Comparison of ENCODE assay signal across 15 cellular contexts in the genomic region with DNA sequence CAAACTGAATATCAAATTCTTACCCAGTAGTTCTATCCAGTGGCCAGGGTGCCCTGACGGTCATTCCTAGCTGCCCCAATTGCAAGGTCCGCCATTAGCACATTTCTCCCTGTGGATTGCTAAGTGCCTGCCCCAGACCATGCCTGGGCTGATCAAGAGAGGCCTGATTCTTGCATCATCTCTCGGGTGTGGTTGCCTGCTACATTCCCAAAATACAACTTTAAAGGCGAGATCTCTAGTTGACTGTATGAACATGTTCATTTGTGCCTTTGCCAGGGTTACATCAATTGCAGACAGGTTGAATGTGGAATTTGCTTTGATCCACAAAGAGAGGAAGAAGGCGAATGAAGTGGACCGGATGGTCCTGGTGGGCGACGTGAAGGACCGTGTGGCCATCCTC. TPM values are rescaled to one million over a fixed set of nuclear protein-coding genes. Genes with fewer than 3 reads are reported as not detected.
"Had no signal": no experiment of that assay in that cellular context is flagged by ENCODE, and none has a peak within 500 bp of the region (broad histone marks: within the 10 kb centered on the region; RNA-seq: fewer than 3 reads in every experiment).

No MANE protein-coding gene starts in this region.

- DNase-seq: activated CD8-positive, alpha-beta memory T cell treated with anti-CD3 and anti-CD28 coated beads, Interleukin-2, amount 50 U/mL, for 4 hours; effector memory CD4-positive, alpha-beta T cell; head of caudate nucleus; sigmoid colon; stimulated activated CD4-positive, alpha-beta T cell treated with anti-CD3 and anti-CD28 coated beads, Interleukin-12 subunit alpha, Interleukin-12 subunit beta, amount 100 ng/mL, for 4 hours; T-helper 2 cell had no signal

- H3K27me3 Mint-ChIP-seq: central memory CD8-positive, alpha-beta T cell; stimulated activated naive CD8-positive, alpha-beta T cell treated with anti-CD3 and anti-CD28 coated beads, Interleukin-15, Interleukin-2, amounts not matched to agents 100 ng/mL and 50 ng/mL, for 24 hours had no signal

- H3K9me3 ChIP-seq: sigmoid colon, thoracic aorta had no signal

- H3K4me1 Mint-ChIP-seq: central memory CD8-positive, alpha-beta T cell; neural crest cell had no signal

- H3K27ac Mint-ChIP-seq: stimulated activated naive CD8-positive, alpha-beta T cell treated with anti-CD3 and anti-CD28 coated beads, Interleukin-15, Interleukin-2, amounts not matched to agents 100 ng/mL and 50 ng/mL, for 24 hours had no signal

- FAIRE-seq: islet of Langerhans, TTC549 had no signal

- H3K27ac ChIP-seq: sigmoid colon, thoracic aorta had no signal

- H3K4me3 Mint-ChIP-seq: central memory CD8-positive, alpha-beta T cell; neural crest cell; stimulated activated naive CD8-positive, alpha-beta T cell treated with anti-CD3 and anti-CD28 coated beads, Interleukin-15, Interleukin-2, amounts not matched to agents 100 ng/mL and 50 ng/mL, for 24 hours had no signal

- H3K4me3 ChIP-seq: sigmoid colon, thoracic aorta had no signal

- H3K9me3 Mint-ChIP-seq: central memory CD8-positive, alpha-beta T cell; neural crest cell; stimulated activated naive CD8-positive, alpha-beta T cell treated with anti-CD3 and anti-CD28 coated beads, Interleukin-15, Interleukin-2, amounts not matched to agents 100 ng/mL and 50 ng/mL, for 24 hours had no signal

- H3K27me3 ChIP-seq: sigmoid colon had no signal

- H3K36me3 ChIP-seq: thoracic aorta had no signal

- ATAC-seq: left lobe of liver had no signal

RNA-seq across cellular contexts. Expression of a gene that starts 47.6 kb away (rescaled TPM):
- total RNA-seq: neural crest cell, osteocyte, pulmonary artery endothelial cell had no signal
